ENCODE assay signal across 12 cellular contexts in genomic region chr10:44306762-44307161, GRCh38.
A peak's percentile ranks its signal among the peaks of the same experiment; 100 is the strongest.
DNase-seq lines count a peak whose midpoint lies in the region; ATAC-seq, FAIRE-seq and TF ChIP-seq lines count a peak whose summit lies in the region.
"Had no signal": no experiment of that assay in that cellular context is flagged by ENCODE, and none has a peak within 500 bp of the region (broad histone marks: within the 10 kb centered on the region; RNA-seq: fewer than 3 reads in every experiment).

No MANE protein-coding gene starts in this region.

- no peak overlapping the region for H3K18ac ChIP-seq in mesendoderm (ENCODE audit: low read length)

- no peak for FAIRE-seq in frontal cortex (lab: Jason Lieb, UNC)

- DNase-seq in DND-41 (no peak), HT-29 (ENCODE audit: low spot score) (peak; percentile 36), WERI-Rb-1 (no peak), mesendoderm (peak; percentile 64), posterior cingulate gyrus (no peak), dorsolateral prefrontal cortex (no peak), GM10266 (ENCODE audit: extremely low spot score) (no peak), frontal cortex (ENCODE audit: low spot score in 2 of 2) (no peak)
- DNase-seq: cortex of kidney; NCI-H524 treated with DMSO at 0.1 percent for 48 hours; stimulated activated CD4-positive, alpha-beta T cell treated with anti-CD3 and anti-CD28 coated beads, Interleukin-4, amount 100 ng/mL, for 4 hours had no signal

- H3K27ac ChIP-seq in DND-41 (ENCODE audit: low read length) (no peak overlapping the region), WERI-Rb-1 (no peak overlapping the region), mesendoderm (ENCODE audit: low read depth, low read length) (no peak overlapping the region), dorsolateral prefrontal cortex (no peak overlapping the region)
- H3K27ac ChIP-seq: suprapubic skin had no signal

- H3K9ac ChIP-seq in DND-41 (ENCODE audit: low read depth, low read length) (no peak overlapping the region), mesendoderm (ENCODE audit: low read length) (no peak overlapping the region)

- no peak overlapping the region for H3K23ac ChIP-seq in mesendoderm (ENCODE audit: low read length)

- H3K4me3 ChIP-seq in DND-41 (ENCODE audit: low read depth in 1 of 2, low read length in 2 of 2) (no peak overlapping the region), WERI-Rb-1 (ENCODE audit: low read depth, low read length) (no peak overlapping the region), mesendoderm (ENCODE audit: low read length) (no peak overlapping the region), dorsolateral prefrontal cortex (no peak overlapping the region)
- H3K4me3 ChIP-seq: suprapubic skin had no signal

- no peaks in the 10 kb centered on the region for H3K4me1 ChIP-seq in DND-41 (ENCODE audit: insufficient read depth, low read length)
- no peaks in the 10 kb centered on the region for H3K4me1 ChIP-seq in mesendoderm (ENCODE audit: control insufficient read depth, low read depth, low read length)

- no peak overlapping the region for H2BK15ac ChIP-seq in mesendoderm (replicated peaks; ENCODE audit: low read depth)

- H4K5ac ChIP-seq in mesendoderm (ENCODE audit: low read length): no peak overlapping the region

- H3K27me3 ChIP-seq in DND-41 (ENCODE audit: insufficient read depth, low read length, poor library complexity) (no peaks in the 10 kb centered on the region), WERI-Rb-1 (ENCODE audit: insufficient read depth, low read depth, severe bottlenecking) (peaks cover 13% of the 10 kb centered on the region), mesendoderm (ENCODE audit: insufficient read depth, low read length, poor library complexity) (no peaks in the 10 kb centered on the region), dorsolateral prefrontal cortex (no peaks in the 10 kb centered on the region)

- H3K56ac ChIP-seq in mesendoderm (ENCODE audit: low read length): no peak overlapping the region

- no peak overlapping the region for H2AK5ac ChIP-seq in mesendoderm (ENCODE audit: low read length)

- no peak overlapping the region for H2BK5ac ChIP-seq in mesendoderm (ENCODE audit: low read length)

- H3K36me3 ChIP-seq in DND-41 (ENCODE audit: insufficient read depth, low read length) (no peaks in the 10 kb centered on the region), WERI-Rb-1 (no peaks in the 10 kb centered on the region), mesendoderm (ENCODE audit: control insufficient read depth, insufficient read depth, low read length) (no peaks in the 10 kb centered on the region)
- H3K36me3 ChIP-seq: suprapubic skin had no signal

- H3K79me1 ChIP-seq in mesendoderm (ENCODE audit: low read length): no peaks in the 10 kb centered on the region

- H3K4ac ChIP-seq in mesendoderm (ENCODE audit: low read depth, low read length): no peak overlapping the region

- no peak overlapping the region for H2BK120ac ChIP-seq in mesendoderm (ENCODE audit: low read depth, low read length)

- TF ChIP-seq CTCF in DND-41 (IDR thresholded peaks at IDR 0.05; ENCODE audit: borderline replicate concordance, extremely low read depth, low read length, poor library complexity, severe bottlenecking): peak; percentile 8
- TF ChIP-seq CTCF in WERI-Rb-1 (IDR thresholded peaks at IDR 0.05; ENCODE audit: low read depth, low read length): peak; percentile 29; the same call in 1 of the 2 replicates
- TF ChIP-seq CTCF in dorsolateral prefrontal cortex (IDR thresholded peaks at IDR 0.05 in 54 of 56, conservative IDR thresholded peaks at IDR 0.05 in 2 of 56; ENCODE audit: low read depth in 1 of 56, partially characterized antibody in 56 of 56): peak in 18 of 56 donors; percentile 6 to 42 (median 14)
- TF ChIP-seq CTCF in GM10266 (IDR thresholded peaks at IDR 0.05; ENCODE audit: control insufficient read depth, insufficient read depth, low read depth, missing control alignments): no peak

- no peak overlapping the region for H2AFZ ChIP-seq in DND-41 (ENCODE audit: low read depth, low read length)

- no peak overlapping the region for H4K8ac ChIP-seq in mesendoderm (ENCODE audit: low read depth, low read length)

- intact Hi-C loops in posterior cingulate gyrus (cut with DNase I) (no loop called here), dorsolateral prefrontal cortex (cut with DNase I) (no loop called here)

- no peak; the same call in 2 of the 3 replicates for ATAC-seq in DND-41 (ENCODE audit: insufficient read depth, low read depth)

- no peak overlapping the region for H3K4me2 ChIP-seq in DND-41 (ENCODE audit: insufficient read depth, low read length)
- no peak overlapping the region for H3K4me2 ChIP-seq in mesendoderm (ENCODE audit: low read length)

- H3K79me2 ChIP-seq in DND-41 (ENCODE audit: insufficient read depth, low read length): no peaks in the 10 kb centered on the region
- H3K79me2 ChIP-seq in mesendoderm (ENCODE audit: control insufficient read depth, insufficient read depth, low read length): no peaks in the 10 kb centered on the region

- WGBS in mesendoderm (ENCODE audit: extremely low coverage, insufficient coverage, low lambda C conversion rate): no CpG with 5 or more reads among the region's 2 CpGs

- no peaks in the 10 kb centered on the region for H4K20me1 ChIP-seq in DND-41 (ENCODE audit: insufficient read depth, low read length)

- no peaks in the 10 kb centered on the region for H3K9me3 ChIP-seq in DND-41 (ENCODE audit: insufficient read depth, low read length, severe bottlenecking)
- H3K9me3 ChIP-seq in WERI-Rb-1 (ENCODE audit: severe bottlenecking): no peaks in the 10 kb centered on the region
- H3K9me3 ChIP-seq: suprapubic skin had no signal

Comparison
In these comparisons a context has a peak if more than half of its experiments do, and no peak if none do; other contexts are left out.
1. DNase-seq: peak in HT-29 (single experiment) and mesendoderm (single experiment); none in DND-41 (single experiment), WERI-Rb-1 (single experiment), posterior cingulate gyrus (0 of 10), dorsolateral prefrontal cortex (0 of 10), GM10266 (single experiment) and frontal cortex (0 of 2).